In genomic region chr22:22480940-22481339, GRCh38 we compare ENCODE assay signal across 16 cellular contexts. TPM values are rescaled to one million over a fixed set of nuclear protein-coding genes. Genes with fewer than 3 reads are reported as not detected.
DNase-seq lines count a peak whose midpoint lies in the region; ATAC-seq, FAIRE-seq and TF ChIP-seq lines count a peak whose summit lies in the region.
"Had no signal": no experiment of that assay in that cellular context is flagged by ENCODE, and none has a peak within 500 bp of the region (broad histone marks: within the 10 kb centered on the region; RNA-seq: fewer than 3 reads in every experiment).

No MANE protein-coding gene starts in this region.

- H3K9me3 Mint-ChIP-seq in activated T-cell treated with anti-CD3 and anti-CD28 coated beads, Interleukin-2, amount 50 U/mL, for 4 hours = no peaks in the 10 kb centered on the region
- H3K9me3 Mint-ChIP-seq: CD4-positive, alpha-beta memory T cell had no signal

- no peaks in the 10 kb centered on the region for H3K27me3 ChIP-seq in hepatocyte

- no peaks in the 10 kb centered on the region for H4K20me1 ChIP-seq in hepatocyte (ENCODE audit: insufficient read depth, poor library complexity, severe bottlenecking)

- peak overlapping the region; percentile 60 for H3K27ac ChIP-seq in hepatocyte
- H3K27ac ChIP-seq: C4-2B, KMS-11 had no signal

- no peak overlapping the region for H3K4me3 Mint-ChIP-seq in activated T-cell treated with anti-CD3 and anti-CD28 coated beads, Interleukin-2, amount 50 U/mL, for 4 hours
- H3K4me3 Mint-ChIP-seq: CD4-positive, alpha-beta memory T cell had no signal

- DNase-seq in ACHN = peak; percentile 19
- DNase-seq in HT-29 (ENCODE audit: low spot score) = peak; percentile 4
- DNase-seq in hepatocyte (ENCODE audit: low spot score) = no peak
- no peak for DNase-seq in urothelium cell line (ENCODE audit: low spot score)
- DNase-seq in activated T-cell treated with anti-CD3 and anti-CD28 coated beads, Interleukin-2, amount 50 U/mL, for 4 hours = no peak
- DNase-seq in activated T-cell treated with anti-CD3 and anti-CD28 coated beads, Interleukin-2, amount 50 U/mL, for 48 hours = no peak
- DNase-seq: AML-193; Calu3; CD4-positive, alpha-beta memory T cell had no signal

- no peak for ATAC-seq in activated T-cell treated with anti-CD3 and anti-CD28 coated beads, Interleukin-2, amount 50 U/mL, for 4 hours

- in situ Hi-C loops in ACHN (cut with HindIII; ENCODE audit: low pct_ligation_motif_present, low pct_unique_long_range_greater_than_20kb, low sequenced_read_pairs) = no loop called here

- no peaks in the 10 kb centered on the region for H3K4me1 Mint-ChIP-seq in activated T-cell treated with anti-CD3 and anti-CD28 coated beads, Interleukin-2, amount 50 U/mL, for 4 hours (ENCODE audit: low read depth)
- H3K4me1 Mint-ChIP-seq: CD4-positive, alpha-beta memory T cell had no signal

- FAIRE-seq in urothelium cell line (lab: Jason Lieb, UNC) = peak; percentile 86
- FAIRE-seq: G401.6, GM12891, GM19239 had no signal

- H3K9me2 ChIP-seq in hepatocyte (replicated peaks; ENCODE audit: insufficient read depth) = no peaks in the 10 kb centered on the region

- no peaks in the 10 kb centered on the region for H3K27me3 Mint-ChIP-seq in activated T-cell treated with anti-CD3 and anti-CD28 coated beads, Interleukin-2, amount 50 U/mL, for 4 hours (ENCODE audit: low read depth)
- H3K27me3 Mint-ChIP-seq: CD4-positive, alpha-beta memory T cell had no signal

- TF ChIP-seq CTCF in hepatocyte (IDR thresholded peaks at IDR 0.05; ENCODE audit: poor library complexity) = no peak

- no peak overlapping the region for H3K4me3 ChIP-seq in hepatocyte
- H3K4me3 ChIP-seq: HAP-1 had no signal

- no peaks in the 10 kb centered on the region for H3K79me2 ChIP-seq in hepatocyte

- peak overlapping the region; percentile 51 for H3K4me2 ChIP-seq in hepatocyte
- H3K4me2 ChIP-seq: KMS-11 had no signal

- no peak overlapping the region for H2AFZ ChIP-seq in hepatocyte

- no peaks in the 10 kb centered on the region for H3K36me3 ChIP-seq in hepatocyte (replicated peaks; ENCODE audit: insufficient read depth, low read depth)
- H3K36me3 ChIP-seq: HAP-1 had no signal

- peaks cover 5% of the 10 kb centered on the region for H3K36me3 Mint-ChIP-seq in activated T-cell treated with anti-CD3 and anti-CD28 coated beads, Interleukin-2, amount 50 U/mL, for 4 hours (ENCODE audit: insufficient read depth)

- peaks cover 5% of the 10 kb centered on the region for H3K4me1 ChIP-seq in hepatocyte (ENCODE audit: insufficient read depth)
- H3K4me1 ChIP-seq: HAP-1 had no signal

- H3K9me3 ChIP-seq in hepatocyte (ENCODE audit: low read depth) = no peaks in the 10 kb centered on the region
- H3K9me3 ChIP-seq: HAP-1 had no signal

- 71% methylated on average over 2 of the region's 2 CpGs for WGBS in hepatocyte (ENCODE audit: low lambda C conversion rate, missing lambda C conversion rate)

RNA-seq across cellular contexts. Expression of gene ZNF280B, which starts 27.6 kb away (rescaled TPM):
- 0.10 TPM in 1 of 2 replicates, not detected in the other for total RNA-seq in HT-29 (2014; rRNA removed; shearing (Covaris generic))
- 2.6 and 2.8 TPM in 2 replicates for total RNA-seq in hepatocyte
- polyA plus RNA-seq in hepatocyte = 0.78 and 1.5 TPM in 2 replicates
- 1 to 10 TPM; 2.4 to 3.7 (median 2.6) TPM for total RNA-seq in activated T-cell treated with anti-CD3 and anti-CD28 coated beads, Interleukin-2, amount 50 U/mL, for 4 hours

RNA-seq across cellular contexts. Expression of gene ZNF280A, which starts 39.1 kb away (rescaled TPM):
- not detected in 2 replicates for total RNA-seq in HT-29 (2014; rRNA removed; shearing (Covaris generic))
- 0.47 and 0.64 TPM in 2 replicates for total RNA-seq in hepatocyte
- polyA plus RNA-seq in hepatocyte = 0.44 TPM in 1 of 2 replicates, not detected in the other
- total RNA-seq in activated T-cell treated with anti-CD3 and anti-CD28 coated beads, Interleukin-2, amount 50 U/mL, for 4 hours = not detected
- total RNA-seq: Calu3; CD4-positive, alpha-beta memory T cell had no signal
- polyA plus RNA-seq: BJ; CD4-positive, alpha-beta memory T cell had no signal

Comparison
In these comparisons a context has a peak if more than half of its experiments do, and no peak if none do; other contexts are left out.
1. DNase-seq: peak in ACHN (single experiment) and HT-29 (single experiment); none in hepatocyte (single experiment), urothelium cell line (single experiment), activated T-cell treated with anti-CD3 and anti-CD28 coated beads, Interleukin-2, amount 50 U/mL, for 4 hours (single experiment) and activated T-cell treated with anti-CD3 and anti-CD28 coated beads, Interleukin-2, amount 50 U/mL, for 48 hours (0 of 2).